13 cellular contexts compared by ENCODE assay signal in genomic region chr9:76415731-76416130, GRCh38. TPM values are rescaled to one million over a fixed set of nuclear protein-coding genes. Genes with fewer than 3 reads are reported as not detected.
DNase-seq lines count a peak whose midpoint lies in the region; ATAC-seq and TF ChIP-seq lines count a peak whose summit lies in the region.
"Had no signal": no experiment of that assay in that cellular context is flagged by ENCODE, and none has a peak within 500 bp of the region (broad histone marks: within the 10 kb centered on the region; RNA-seq: fewer than 3 reads in every experiment).

No MANE protein-coding gene starts in this region.

- CTCF ChIA-PET in activated CD4-positive, alpha-beta T cell treated with anti-CD3 and anti-CD28 coated beads, Interleukin-2, amount 10 ng/mL, durations not matched to agents 7 days and 5 days (lab: Charles Lee) = interaction anchor here (1.4 to 1.5 kb wide), 2 partner anchors 21 to 26 kb away, joined by 3 to 4 read pairs; partner anchors contain the start of gene RFK

- no peaks in the 10 kb centered on the region for H3K27me3 ChIP-seq in skeletal muscle satellite cell (ENCODE audit: control insufficient read depth, insufficient read depth, low read length)
- H3K27me3 ChIP-seq: SJSA1 had no signal

- H3K36me3 Mint-ChIP-seq in activated CD4-positive, alpha-beta T cell treated with anti-CD3 and anti-CD28 coated beads, Interleukin-2, amount 10 ng/mL, durations not matched to agents 7 days and 5 days (ENCODE audit: low read depth) = peaks cover 16% of the 10 kb centered on the region
- peaks cover 2% of the 10 kb centered on the region for H3K36me3 Mint-ChIP-seq in mesothelial cell of epicardium

- H3K9ac ChIP-seq in skeletal muscle satellite cell (ENCODE audit: low read depth, low read length) = peak overlapping the region; percentile 5

- no peak for TF ChIP-seq CTCF in fibroblast of mammary gland (conservative IDR thresholded peaks at IDR 0.05; ENCODE audit: control insufficient read depth, insufficient read depth, low read depth, low read length)
- no peak for TF ChIP-seq CTCF in mesothelial cell of epicardium (IDR thresholded peaks at IDR 0.05; ENCODE audit: unreplicated experiment)

- no peak for DNase-seq in activated CD4-positive, alpha-beta T cell treated with anti-CD3 and anti-CD28 coated beads, Interleukin-2, amount 10 ng/mL, durations not matched to agents 7 days and 5 days
- DNase-seq in activated CD4-positive, alpha-beta T cell treated with anti-CD3 and anti-CD28 coated beads, Interleukin-2, amount 50 U/mL, for 48 hours = no peak
- DNase-seq in NCI-H774 (lab: John Stamatoyannopoulos, UW) = peak; percentile 58
- DNase-seq in fibroblast of mammary gland (ENCODE audit: low read depth) = peak; percentile 50
- DNase-seq in mesothelial cell of epicardium (ENCODE audit: low spot score in 2 of 2, unreplicated experiment in 2 of 2) = no peak
- DNase-seq in NCI-H1694 treated with DMSO at 0.1 percent for 48 hours (lab: John Stamatoyannopoulos, UW) = no peak
- DNase-seq: activated T-cell treated with anti-CD3 and anti-CD28 coated beads, Interleukin-2, amount 50 U/mL, for 72 hours; NCI-H510A treated with DMSO at 0.1 percent for 48 hours had no signal

- no peaks in the 10 kb centered on the region for H3K27me3 Mint-ChIP-seq in activated CD4-positive, alpha-beta T cell treated with anti-CD3 and anti-CD28 coated beads, Interleukin-2, amount 10 ng/mL, durations not matched to agents 7 days and 5 days
- no peaks in the 10 kb centered on the region for H3K27me3 Mint-ChIP-seq in mesothelial cell of epicardium (ENCODE audit: low read depth)

- H3K9me3 ChIP-seq in skeletal muscle satellite cell (replicated peaks; ENCODE audit: low read length) = no peaks in the 10 kb centered on the region
- H3K9me3 ChIP-seq: SJSA1 had no signal

- H3K4me1 ChIP-seq in skeletal muscle satellite cell (ENCODE audit: control insufficient read depth, insufficient read depth, low read length) = peaks cover 24% of the 10 kb centered on the region

- POLR2A ChIA-PET in activated CD4-positive, alpha-beta T cell treated with anti-CD3 and anti-CD28 coated beads, Interleukin-2, amount 10 ng/mL, durations not matched to agents 7 days and 5 days (lab: Charles Lee) = no interaction called here

- ATAC-seq in GM18511 (IDR thresholded peaks at IDR 0.05; ENCODE audit: unreplicated experiment) = no peak
- ATAC-seq: HCT116 had no signal

- H3K4me3 ChIP-seq in fibroblast of mammary gland (ENCODE audit: control insufficient read depth, low read depth, low read length) (no peak overlapping the region), skeletal muscle satellite cell (ENCODE audit: low read length) (no peak overlapping the region)
- H3K4me3 ChIP-seq: SJSA1, smooth muscle cell had no signal

- no peak overlapping the region for H3K4me2 ChIP-seq in skeletal muscle satellite cell (ENCODE audit: low read length)
- H3K4me2 ChIP-seq: smooth muscle cell had no signal

- H3K27ac Mint-ChIP-seq in activated CD4-positive, alpha-beta T cell treated with anti-CD3 and anti-CD28 coated beads, Interleukin-2, amount 10 ng/mL, durations not matched to agents 7 days and 5 days = peak overlapping the region; percentile 34
- H3K27ac Mint-ChIP-seq in mesothelial cell of epicardium = no peak overlapping the region
- H3K27ac Mint-ChIP-seq: activated T-cell treated with anti-CD3 and anti-CD28 coated beads, Interleukin-2, amount 50 U/mL, for 72 hours had no signal

- H3K36me3 ChIP-seq in skeletal muscle satellite cell (ENCODE audit: insufficient read depth, low read length) = no peaks in the 10 kb centered on the region
- H3K36me3 ChIP-seq: SJSA1 had no signal

- peaks cover 33% of the 10 kb centered on the region for H3K4me1 Mint-ChIP-seq in activated CD4-positive, alpha-beta T cell treated with anti-CD3 and anti-CD28 coated beads, Interleukin-2, amount 10 ng/mL, durations not matched to agents 7 days and 5 days
- peaks cover 7% of the 10 kb centered on the region for H3K4me1 Mint-ChIP-seq in mesothelial cell of epicardium

- H3K4me3 Mint-ChIP-seq in activated CD4-positive, alpha-beta T cell treated with anti-CD3 and anti-CD28 coated beads, Interleukin-2, amount 10 ng/mL, durations not matched to agents 7 days and 5 days = no peak overlapping the region
- H3K4me3 Mint-ChIP-seq in mesothelial cell of epicardium = no peak overlapping the region

- H3K9me3 Mint-ChIP-seq in activated CD4-positive, alpha-beta T cell treated with anti-CD3 and anti-CD28 coated beads, Interleukin-2, amount 10 ng/mL, durations not matched to agents 7 days and 5 days = peaks cover 13% of the 10 kb centered on the region
- peaks cover 27% of the 10 kb centered on the region for H3K9me3 Mint-ChIP-seq in mesothelial cell of epicardium

RNA-seq across cellular contexts. Expression of gene RFK, which starts 21.5 kb away (rescaled TPM):
- total RNA-seq in activated CD4-positive, alpha-beta T cell treated with anti-CD3 and anti-CD28 coated beads, Interleukin-2, amount 10 ng/mL, durations not matched to agents 7 days and 5 days = 10 to 100 TPM; 14.5 to 16.4 TPM
- total RNA-seq in skeletal muscle satellite cell (2012; rRNA removed) = 20.3 and 28.9 TPM in 2 replicates
- total RNA-seq in mesothelial cell of epicardium = 8.5 to 10.2 TPM (median 9.7 TPM) in 3 replicates

RNA-seq across cellular contexts. Expression of gene GCNT1, which starts 43.3 kb away (rescaled TPM):
- 1 to 10 TPM; 4.6 to 8.9 TPM for total RNA-seq in activated CD4-positive, alpha-beta T cell treated with anti-CD3 and anti-CD28 coated beads, Interleukin-2, amount 10 ng/mL, durations not matched to agents 7 days and 5 days
- total RNA-seq in skeletal muscle satellite cell (2012; rRNA removed) = 20.8 and 22.3 TPM in 2 replicates
- 8.0 to 9.1 TPM (median 8.6 TPM) in 3 replicates for total RNA-seq in mesothelial cell of epicardium

Comparison
In these comparisons a context has a peak if more than half of its experiments do, and no peak if none do; other contexts are left out.
1. DNase-seq: peak in NCI-H774 (single experiment) and fibroblast of mammary gland (single experiment); none in activated CD4-positive, alpha-beta T cell treated with anti-CD3 and anti-CD28 coated beads, Interleukin-2, amount 10 ng/mL, durations not matched to agents 7 days and 5 days (single experiment), activated CD4-positive, alpha-beta T cell treated with anti-CD3 and anti-CD28 coated beads, Interleukin-2, amount 50 U/mL, for 48 hours (0 of 2), mesothelial cell of epicardium (0 of 2) and NCI-H1694 treated with DMSO at 0.1 percent for 48 hours (single experiment).